In the genomic region with DNA sequence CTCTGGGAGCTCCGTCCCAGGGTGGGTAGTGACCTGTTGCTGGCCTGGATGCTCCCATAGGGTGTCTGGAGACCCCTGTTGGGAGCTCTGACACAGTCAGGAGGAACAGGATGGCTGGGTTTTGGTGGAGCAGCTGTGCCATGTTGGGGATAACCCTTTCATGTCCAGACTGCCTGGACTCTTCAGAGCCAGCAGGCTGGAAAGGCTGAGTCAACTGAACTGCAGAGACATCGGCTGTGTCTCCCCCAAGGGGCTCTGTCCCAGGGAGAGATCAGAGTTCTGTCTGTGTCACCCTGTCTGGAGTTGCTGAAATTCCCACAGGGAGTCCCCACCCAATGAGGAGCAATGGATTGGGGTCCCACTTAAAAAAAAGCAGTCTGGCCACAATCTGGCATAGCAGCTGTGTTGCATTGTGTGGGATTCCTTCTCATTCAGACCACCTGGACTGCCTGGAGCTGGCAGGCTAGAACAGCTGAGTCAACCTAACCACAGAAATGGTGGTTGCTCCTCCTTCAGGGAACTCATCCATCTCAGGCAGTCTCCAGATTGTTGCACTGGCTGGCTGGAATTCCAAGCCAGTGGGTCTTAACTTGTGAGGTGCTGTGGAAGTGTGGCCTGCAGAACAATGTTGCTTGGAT, we compare ENCODE assay signal across 13 cellular contexts.
A peak's percentile ranks its signal among the peaks of the same experiment; 100 is the strongest.
DNase-seq lines count a peak whose midpoint lies in the region; ATAC-seq and TF ChIP-seq lines count a peak whose summit lies in the region.
"Had no signal": no experiment of that assay in that cellular context is flagged by ENCODE, and none has a peak within 500 bp of the region (broad histone marks: within the 10 kb centered on the region; RNA-seq: fewer than 3 reads in every experiment).

No MANE protein-coding gene starts in this region.

- no peak overlapping the region for H3K27ac ChIP-seq in WERI-Rb-1
- H3K27ac ChIP-seq: right atrium auricular region had no signal

- peaks cover 3% of the 10 kb centered on the region for H3K9me3 ChIP-seq in WERI-Rb-1 (ENCODE audit: severe bottlenecking)

- ATAC-seq in SK-N-SH treated with all-trans-retinoic acid at 6 μM for 48 hours (peak; percentile 49; the same call in 2 of the 3 replicates), GM21367 (IDR thresholded peaks at IDR 0.05; ENCODE audit: unreplicated experiment) (no peak), GM19463 (IDR thresholded peaks at IDR 0.05; ENCODE audit: unreplicated experiment) (no peak)

- H3K36me3 ChIP-seq in WERI-Rb-1, result peaks cover 8% of the 10 kb centered on the region
- H3K36me3 ChIP-seq: right atrium auricular region had no signal

- no peaks in the 10 kb centered on the region for H3K27me3 ChIP-seq in WERI-Rb-1 (ENCODE audit: insufficient read depth, low read depth, severe bottlenecking)
- H3K27me3 ChIP-seq: right atrium auricular region had no signal

- peak; percentile 94 for DNase-seq in HCEC 1CT
- peak; percentile 73 for DNase-seq in fibroblast of the conjunctiva (ENCODE audit: low read depth)
- DNase-seq in stromal cell of bone marrow (ENCODE audit: low read depth), result peak; percentile 79
- DNase-seq in WERI-Rb-1, result no peak
- DNase-seq: activated CD4-positive, alpha-beta T cell treated with anti-CD3 and anti-CD28 coated beads for 1 hour; activated effector memory CD4-positive, alpha-beta T cell treated with Interleukin-2 at 50 U/mL for 16 hours; dermis blood vessel endothelial cell; GDM1; SHP77 had no signal

- no peak overlapping the region for H3K4me3 ChIP-seq in WERI-Rb-1 (ENCODE audit: low read depth, low read length)
- H3K4me3 ChIP-seq: right atrium auricular region had no signal

- TF ChIP-seq CTCF in WERI-Rb-1 (IDR thresholded peaks at IDR 0.05; ENCODE audit: low read depth, low read length), result no peak

TF ChIP-seq in SK-N-SH treated with all-trans-retinoic acid at 6 μM for 48 hours, 23 proteins besides CTCF, POLR2A, EP300 and RAD21:
- TF ChIP-seq, protein P1, sequence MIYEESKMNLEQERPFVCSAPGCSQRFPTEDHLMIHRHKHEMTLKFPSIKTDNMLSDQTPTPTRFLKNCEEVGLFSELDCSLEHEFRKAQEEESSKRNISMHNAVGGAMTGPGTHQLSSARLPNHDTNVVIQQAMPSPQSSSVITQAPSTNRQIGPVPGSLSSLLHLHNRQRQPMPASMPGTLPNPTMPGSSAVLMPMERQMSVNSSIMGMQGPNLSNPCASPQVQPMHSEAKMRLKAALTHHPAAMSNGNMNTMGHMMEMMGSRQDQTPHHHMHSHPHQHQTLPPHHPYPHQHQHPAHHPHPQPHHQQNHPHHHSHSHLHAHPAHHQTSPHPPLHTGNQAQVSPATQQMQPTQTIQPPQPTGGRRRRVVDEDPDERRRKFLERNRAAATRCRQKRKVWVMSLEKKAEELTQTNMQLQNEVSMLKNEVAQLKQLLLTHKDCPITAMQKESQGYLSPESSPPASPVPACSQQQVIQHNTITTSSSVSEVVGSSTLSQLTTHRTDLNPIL (CRISPR knock-in tag; IDR thresholded peaks at IDR 0.05; ENCODE audit: low read depth), result no peak
- TF ChIP-seq GLIS3 (CRISPR knock-in tag; IDR thresholded peaks at IDR 0.05), result no peak
